8 cellular contexts compared by ENCODE assay signal in genomic region chr14:57871487-57872080, GRCh38. TPM values are rescaled to one million over a fixed set of nuclear protein-coding genes. Genes with fewer than 3 reads are reported as not detected.
DNase-seq lines count a peak whose midpoint lies in the region; ATAC-seq and TF ChIP-seq lines count a peak whose summit lies in the region.

No MANE protein-coding gene starts in this region.

- DNase-seq in NOMO-1 (lab: John Stamatoyannopoulos, UW; ENCODE audit: unreplicated experiment in 2 of 2) (peak; percentile 2 to 13), NOMO-1 treated with dmso at 0.1 percent for 144 hours (lab: John Stamatoyannopoulos, UW; ENCODE audit: unreplicated experiment) (no peak), LoVo (ENCODE audit: low spot score) (peak; percentile 5), kidney epithelial cell (ENCODE audit: low read depth) (peak; percentile 29), uterus (no peak)
- peak; percentile 33 for DNase-seq in activated CD8-positive, alpha-beta T cell treated with anti-CD3 and anti-CD28 coated beads, Interleukin-2, amount 10 ng/mL, durations not matched to agents 7 days and 5 days
- no peak for DNase-seq in CD8-positive, alpha-beta T cell

- peaks cover 10% of the 10 kb centered on the region for H3K27me3 Mint-ChIP-seq in activated CD8-positive, alpha-beta T cell treated with anti-CD3 and anti-CD28 coated beads, Interleukin-2, amount 10 ng/mL, durations not matched to agents 7 days and 5 days (ENCODE audit: low read depth)
- peaks cover 14% of the 10 kb centered on the region for H3K27me3 Mint-ChIP-seq in CD8-positive, alpha-beta T cell (ENCODE audit: low read depth)

- H3K9me3 ChIP-seq in uterus = no peaks in the 10 kb centered on the region
- H3K9me3 ChIP-seq in CD8-positive, alpha-beta T cell (ENCODE audit: low read length) = no peaks in the 10 kb centered on the region

- ATAC-seq in GM21529 (IDR thresholded peaks at IDR 0.05; ENCODE audit: unreplicated experiment) = peak; percentile 79
- ATAC-seq in activated CD8-positive, alpha-beta T cell treated with anti-CD3 and anti-CD28 coated beads, Interleukin-2, amount 10 ng/mL, durations not matched to agents 7 days and 5 days = peak; percentile 36
- no peak for ATAC-seq in CD8-positive, alpha-beta T cell

- no peak for TF ChIP-seq POLR2A in uterus (IDR thresholded peaks at IDR 0.05)

- H3K27ac Mint-ChIP-seq in activated CD8-positive, alpha-beta T cell treated with anti-CD3 and anti-CD28 coated beads, Interleukin-2, amount 10 ng/mL, durations not matched to agents 7 days and 5 days = no peak overlapping the region
- H3K27ac Mint-ChIP-seq in CD8-positive, alpha-beta T cell = no peak overlapping the region

- H3K9me3 Mint-ChIP-seq in activated CD8-positive, alpha-beta T cell treated with anti-CD3 and anti-CD28 coated beads, Interleukin-2, amount 10 ng/mL, durations not matched to agents 7 days and 5 days (ENCODE audit: insufficient read depth) = no peaks in the 10 kb centered on the region
- no peaks in the 10 kb centered on the region for H3K9me3 Mint-ChIP-seq in CD8-positive, alpha-beta T cell

- no peaks in the 10 kb centered on the region for H3K36me3 Mint-ChIP-seq in activated CD8-positive, alpha-beta T cell treated with anti-CD3 and anti-CD28 coated beads, Interleukin-2, amount 10 ng/mL, durations not matched to agents 7 days and 5 days (ENCODE audit: low read depth)
- no peaks in the 10 kb centered on the region for H3K36me3 Mint-ChIP-seq in CD8-positive, alpha-beta T cell

- no peaks in the 10 kb centered on the region for H3K4me1 Mint-ChIP-seq in activated CD8-positive, alpha-beta T cell treated with anti-CD3 and anti-CD28 coated beads, Interleukin-2, amount 10 ng/mL, durations not matched to agents 7 days and 5 days (ENCODE audit: low read depth)
- no peaks in the 10 kb centered on the region for H3K4me1 Mint-ChIP-seq in CD8-positive, alpha-beta T cell (ENCODE audit: low read depth)

- intact Hi-C loops in uterus (cut with DNase I; ENCODE audit: low total_unique reads) = no loop called here
- intact Hi-C loops in CD8-positive, alpha-beta T cell (cut with DNase I, micrococcal nuclease) = no loop called here

- POLR2A ChIA-PET in activated CD8-positive, alpha-beta T cell treated with anti-CD3 and anti-CD28 coated beads, Interleukin-2, amount 10 ng/mL, durations not matched to agents 7 days and 5 days (lab: Charles Lee) = no interaction called here
- POLR2A ChIA-PET in CD8-positive, alpha-beta T cell (lab: Charles Lee) = no interaction called here

- no peaks in the 10 kb centered on the region for H3K4me1 ChIP-seq in uterus
- no peaks in the 10 kb centered on the region for H3K4me1 ChIP-seq in CD8-positive, alpha-beta T cell (ENCODE audit: insufficient read depth, low read length)

- H3K27ac ChIP-seq in uterus = no peak overlapping the region
- no peak overlapping the region for H3K27ac ChIP-seq in CD8-positive, alpha-beta T cell (ENCODE audit: low read depth, low read length)

- H3K4me3 Mint-ChIP-seq in activated CD8-positive, alpha-beta T cell treated with anti-CD3 and anti-CD28 coated beads, Interleukin-2, amount 10 ng/mL, durations not matched to agents 7 days and 5 days = no peak overlapping the region
- no peak overlapping the region for H3K4me3 Mint-ChIP-seq in CD8-positive, alpha-beta T cell

- no peaks in the 10 kb centered on the region for H3K36me3 ChIP-seq in kidney epithelial cell (ENCODE audit: control insufficient read depth, insufficient read depth, low read length)
- H3K36me3 ChIP-seq in uterus = no peaks in the 10 kb centered on the region
- no peaks in the 10 kb centered on the region for H3K36me3 ChIP-seq in CD8-positive, alpha-beta T cell (ENCODE audit: insufficient read depth, low read length)

- CTCF ChIA-PET in activated CD8-positive, alpha-beta T cell treated with anti-CD3 and anti-CD28 coated beads, Interleukin-2, amount 10 ng/mL, durations not matched to agents 7 days and 5 days (lab: Charles Lee) = interaction anchor here (0.7 to 1.2 kb wide), 3 partner anchors 19 to 386 kb away, joined by 3 to 5 read pairs (median 3); no protein-coding TSS in a partner anchor
- CTCF ChIA-PET in CD8-positive, alpha-beta T cell (lab: Charles Lee) = interaction anchor here (1.1 kb wide), 1 partner anchor 84 kb away, joined by 3 read pairs; no protein-coding TSS in a partner anchor

- no peak overlapping the region for H3K4me3 ChIP-seq in kidney epithelial cell (ENCODE audit: low read depth, low read length)
- H3K4me3 ChIP-seq in uterus = no peak overlapping the region
- H3K4me3 ChIP-seq in CD8-positive, alpha-beta T cell (ENCODE audit: low read depth, low read length) = no peak overlapping the region

- H3K27me3 ChIP-seq in kidney epithelial cell (ENCODE audit: control insufficient read depth, insufficient read depth, low read length) (no peaks in the 10 kb centered on the region), uterus (no peaks in the 10 kb centered on the region)
- H3K27me3 ChIP-seq in CD8-positive, alpha-beta T cell (ENCODE audit: insufficient read depth, low read length) = no peaks in the 10 kb centered on the region

- peak; percentile 81 for TF ChIP-seq CTCF in kidney epithelial cell (IDR thresholded peaks at IDR 0.05; ENCODE audit: insufficient read depth, low read length, poor library complexity, severe bottlenecking)
- TF ChIP-seq CTCF in uterus (IDR thresholded peaks at IDR 0.05) = peak in 3 of 4 experiments; percentile 20 to 33 (median 21)
- TF ChIP-seq CTCF in CD8-positive, alpha-beta T cell (IDR thresholded peaks at IDR 0.05) = no peak

RNA-seq across cellular contexts. Expression of gene SLC35F4, which starts 5.7 kb away (rescaled TPM):
- total RNA-seq in activated CD8-positive, alpha-beta T cell treated with anti-CD3 and anti-CD28 coated beads, Interleukin-2, amount 10 ng/mL, durations not matched to agents 7 days and 5 days = not detected
- not detected in 2 replicates for total RNA-seq in kidney epithelial cell
- total RNA-seq in uterus = 1 to 10 TPM in 1 of 4 donors, under 1 TPM in 1, not detected in 2; 0.88 to 2.3 TPM
- total RNA-seq in CD8-positive, alpha-beta T cell = not detected

Comparison
In these comparisons a context has a peak if more than half of its experiments do, and no peak if none do; other contexts are left out.
1. DNase-seq: peak in NOMO-1 (2 of 2), LoVo (single experiment), activated CD8-positive, alpha-beta T cell treated with anti-CD3 and anti-CD28 coated beads, Interleukin-2, amount 10 ng/mL, durations not matched to agents 7 days and 5 days (single experiment) and kidney epithelial cell (single experiment); none in NOMO-1 treated with dmso at 0.1 percent for 144 hours (single experiment), uterus (0 of 2) and CD8-positive, alpha-beta T cell (0 of 7).